8 cellular contexts compared by ENCODE assay signal in genomic region chr14:102517412-102518062, GRCh38. TPM values are rescaled to one million over a fixed set of nuclear protein-coding genes. Genes with fewer than 3 reads are reported as not detected.
DNase-seq lines count a peak whose midpoint lies in the region; ATAC-seq and TF ChIP-seq lines count a peak whose summit lies in the region.

No MANE protein-coding gene starts in this region.

- intact Hi-C loops in Calu3 (cut with micrococcal nuclease; ENCODE audit: unreplicated experiment) = loop anchor here (5.0 kb wide), 1 partner anchor 80 kb away; no protein-coding TSS in a partner anchor
- intact Hi-C loops in colonic mucosa (cut with DNase I) = loop anchor here (2.0 kb wide), 1 partner anchor 79 kb away; no protein-coding TSS in a partner anchor
- intact Hi-C loops in mucosa of descending colon (cut with DNase I, micrococcal nuclease) = loop anchor here (5.0 to 10.0 kb wide), 2 partner anchors 73 to 80 kb away; no protein-coding TSS in a partner anchor

- BruUV-seq in Calu3 (replicated peaks; lab: Mats Ljungman, UMichigan) = no TSS peak

- peak; percentile 68 for ATAC-seq in mucosa of descending colon
- ATAC-seq in HG02852 (IDR thresholded peaks at IDR 0.05; ENCODE audit: unreplicated experiment) = no peak
- ATAC-seq in HG02970 (IDR thresholded peaks at IDR 0.05; ENCODE audit: low FRiP score, unreplicated experiment) = no peak

- peaks cover 12% of the 10 kb centered on the region for H3K36me3 Mint-ChIP-seq in Calu3 (ENCODE audit: insufficient read depth, unreplicated experiment)

- H3K4me3 ChIP-seq in colonic mucosa = peak overlapping the region; percentile 72
- H3K4me3 ChIP-seq in mucosa of descending colon = peak overlapping the region; percentile 56

- H3K27me3 ChIP-seq in colonic mucosa = no peaks in the 10 kb centered on the region

- no peaks in the 10 kb centered on the region for H3K27me3 Mint-ChIP-seq in Calu3 (ENCODE audit: unreplicated experiment)

- H3K9me3 ChIP-seq in colonic mucosa = no peaks in the 10 kb centered on the region
- H3K9me3 ChIP-seq in mucosa of descending colon = no peaks in the 10 kb centered on the region

- H3K4me1 ChIP-seq in colonic mucosa (no peaks in the 10 kb centered on the region), mucosa of descending colon (ENCODE audit: low read depth) (peaks cover 3% of the 10 kb centered on the region)

- H3K9ac ChIP-seq in colonic mucosa (ENCODE audit: low read depth in 2 of 2, low read length in 2 of 2) = peak overlapping the region; percentile 78 to 96

- peak overlapping the region; percentile 77 for H3K27ac Mint-ChIP-seq in Calu3 (ENCODE audit: unreplicated experiment)

- no peaks in the 10 kb centered on the region for H3K9me3 Mint-ChIP-seq in Calu3 (ENCODE audit: low read depth, unreplicated experiment)

- TF ChIP-seq CTCF in Calu3 (IDR thresholded peaks at IDR 0.05; ENCODE audit: unreplicated experiment) = no peak
- TF ChIP-seq CTCF in colonic mucosa (IDR thresholded peaks at IDR 0.05) = no peak
- no peak for TF ChIP-seq CTCF in mucosa of descending colon (IDR thresholded peaks at IDR 0.05)

- no peaks in the 10 kb centered on the region for H3K36me3 ChIP-seq in colonic mucosa
- no peaks in the 10 kb centered on the region for H3K36me3 ChIP-seq in mucosa of descending colon (ENCODE audit: low read depth)

- DNase-seq in Calu3 = no peak
- peak; percentile 59 for DNase-seq in HuH-7 (ENCODE audit: low spot score)
- no peak for DNase-seq in colonic mucosa
- peak; percentile 53 to 69 (median 66) for DNase-seq in mucosa of descending colon
- DNase-seq in NCI-H2171 (lab: John Stamatoyannopoulos, UW) = no peak
- no peak for DNase-seq in NCI-H128 (lab: John Stamatoyannopoulos, UW; ENCODE audit: unreplicated experiment)

- H3K4me1 Mint-ChIP-seq in Calu3 (ENCODE audit: low read depth, unreplicated experiment) = no peaks in the 10 kb centered on the region

- peak overlapping the region; percentile 70 for H3K4me3 Mint-ChIP-seq in Calu3 (ENCODE audit: low read depth, unreplicated experiment)

- peak overlapping the region; percentile 67 for H3K27ac ChIP-seq in colonic mucosa

- CTCF ChIA-PET in Calu3 (lab: Charles Lee) = no interaction called here

RNA-seq across cellular contexts. Expression of gene ANKRD9, which starts 8.0 kb away (rescaled TPM):
- total RNA-seq in Calu3 (2022) (23.3 and 23.8 TPM in 2 replicates), colonic mucosa (100 to 1,000 TPM; 107 to 115 TPM), mucosa of descending colon (100 to 1,000 TPM in 1 of 3 donors, 10 to 100 TPM in 2; 75.6 to 100 (median 84.7) TPM)

Comparison
In these comparisons a context has a peak if more than half of its experiments do, and no peak if none do; other contexts are left out.
1. DNase-seq: peak in HuH-7 (single experiment) and mucosa of descending colon (3 of 3); none in Calu3 (single experiment), colonic mucosa (single experiment), NCI-H2171 (single experiment) and NCI-H128 (single experiment).